Comparison of ENCODE assay signal across 22 cellular contexts in the genomic region with DNA sequence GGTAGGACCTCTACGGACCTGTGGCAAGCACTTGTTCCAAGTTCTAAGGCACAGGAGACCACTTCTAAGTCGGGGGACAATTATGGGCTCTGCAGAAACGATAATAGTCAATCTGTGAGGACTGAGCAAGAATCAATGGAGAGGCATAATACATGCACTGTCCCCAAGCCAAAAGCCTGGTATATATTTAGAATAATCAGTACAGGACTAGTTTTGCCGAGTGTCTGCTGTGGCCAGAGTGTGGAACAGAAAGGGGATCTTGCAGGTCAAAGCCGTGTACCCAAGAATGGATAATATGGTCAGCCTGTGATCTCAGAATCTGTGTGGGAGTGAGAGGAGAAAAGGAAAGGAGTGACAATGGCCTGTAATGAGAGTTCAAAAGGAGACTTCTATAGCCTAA.
"Had no signal": no experiment of that assay in that cellular context is flagged by ENCODE, and none has a peak within 500 bp of the region (broad histone marks: within the 10 kb centered on the region; RNA-seq: fewer than 3 reads in every experiment).

No MANE protein-coding gene starts in this region.

- H3K4me1 ChIP-seq: colonic mucosa, foreskin keratinocyte, left lung, lower lobe of right lung had no signal

- H3K27me3 ChIP-seq: colonic mucosa, gastroesophageal sphincter, heart left ventricle, left lung had no signal

- DNase-seq: colonic mucosa; cortex of kidney; effector CD8-positive, alpha-beta T cell; effector memory CD8-positive, alpha-beta T cell; endodermal cell; erythroblast; foreskin keratinocyte; heart left ventricle; hypothalamus; immature natural killer cell; islet precursor cell; kidney; kidney glomerular epithelial cell; left lung; lower lobe of right lung; mesenchymal stem cell; mucosa of descending colon; naive B cell had no signal

- H3K27ac ChIP-seq: colonic mucosa, epithelial cell of prostate, foreskin keratinocyte, gastroesophageal sphincter, hepatocyte, left lung, lower lobe of right lung had no signal

- ATAC-seq: effector memory CD8-positive, alpha-beta T cell; esophagus mucosa; foreskin keratinocyte; gastroesophageal sphincter; left lung; lower lobe of right lung; mucosa of descending colon had no signal

- H3K9me3 ChIP-seq: colonic mucosa, gastroesophageal sphincter, heart left ventricle, left lung, lower lobe of right lung, mucosa of descending colon had no signal

- H3K4me3 ChIP-seq: colonic mucosa, gastroesophageal sphincter, heart left ventricle, hepatocyte, left lung, lower lobe of right lung, mucosa of descending colon had no signal

- H3K36me3 ChIP-seq: colonic mucosa, gastroesophageal sphincter, heart left ventricle, left lung, lower lobe of right lung had no signal
